ENCODE assay signal across 20 cellular contexts in the genomic region with DNA sequence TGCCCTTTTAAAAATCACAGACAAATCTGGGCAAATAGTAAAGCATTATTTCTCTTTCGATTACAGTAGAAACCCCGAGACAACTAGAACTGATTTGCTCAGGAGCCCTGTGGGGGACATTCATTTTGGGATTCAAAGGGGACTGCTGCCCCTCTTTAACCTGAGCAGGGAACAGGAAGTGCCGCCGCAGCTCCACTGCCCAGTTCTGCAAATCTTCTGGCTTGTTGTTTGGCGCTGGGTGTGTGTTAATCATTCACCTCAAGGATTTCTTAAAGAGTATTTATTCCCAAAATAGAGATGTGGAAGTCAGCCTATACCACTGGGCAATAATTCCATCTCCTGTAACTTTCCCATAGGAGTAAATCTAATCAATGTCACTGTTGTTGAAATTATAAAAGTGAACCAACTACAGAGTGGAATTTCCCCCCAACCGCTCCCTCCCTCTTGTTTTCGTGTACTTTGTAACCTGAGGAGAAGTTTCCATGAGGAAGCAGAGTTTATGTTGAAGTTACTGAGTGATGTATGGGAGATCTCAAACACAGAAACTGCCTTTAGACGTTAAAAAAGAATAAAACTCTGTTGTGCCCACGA.
DNase-seq lines count a peak whose midpoint lies in the region; ATAC-seq, FAIRE-seq and TF ChIP-seq lines count a peak whose summit lies in the region.
"Had no signal": no experiment of that assay in that cellular context is flagged by ENCODE, and none has a peak within 500 bp of the region (broad histone marks: within the 10 kb centered on the region; RNA-seq: fewer than 3 reads in every experiment).

No MANE protein-coding gene starts in this region.

- H3K4me3 ChIP-seq in A549 = peak overlapping the region; percentile 23; the same call in 1 of the 3 replicates
- H3K4me3 ChIP-seq: right atrium auricular region had no signal

- CTCF ChIA-PET in A549 (lab: Yijun Ruan, JAX) (interaction anchor here (0.6 kb wide), 1 partner anchor 28 kb away, joined by 3 read pairs; no protein-coding TSS in a partner anchor), GM10248 (lab: Yijun Ruan, JAX) (interaction anchor here (1.2 to 1.6 kb wide), 2 partner anchors 10 to 31 kb away, joined by 3 to 4 read pairs; no protein-coding TSS in a partner anchor)
- CTCF ChIA-PET in activated naive CD4-positive, alpha-beta T cell treated with anti-CD3 and anti-CD28 coated beads for 36 hours (lab: Charles Lee) = no interaction called here

- no peaks in the 10 kb centered on the region for H3K36me3 Mint-ChIP-seq in nephron (ENCODE audit: low read depth)
- H3K36me3 Mint-ChIP-seq in activated naive CD4-positive, alpha-beta T cell treated with anti-CD3 and anti-CD28 coated beads for 36 hours (ENCODE audit: low read depth) = no peaks in the 10 kb centered on the region

- H3K27ac ChIP-seq in A549 = peak overlapping the region; percentile 68 to 70
- H3K27ac ChIP-seq: right atrium auricular region, WERI-Rb-1 had no signal

- peak; percentile 43 to 79; a peak in 4 of 6 replicates for ATAC-seq in A549
- ATAC-seq: activated CD8-positive, alpha-beta T cell treated with anti-CD3 and anti-CD28 coated beads, Interleukin-2, amount 10 ng/mL, durations not matched to agents 7 days and 5 days; activated naive CD8-positive, alpha-beta T cell treated with anti-CD3 and anti-CD28 coated beads, Interleukin-2, amount 50 U/mL, for 24 hours; left cardiac atrium; naive thymus-derived CD8-positive, alpha-beta T cell had no signal

- H3K4me1 ChIP-seq in A549 = peaks cover 12% of the 10 kb centered on the region
- H3K4me1 ChIP-seq: right atrium auricular region had no signal

- H3K27ac Mint-ChIP-seq in nephron = peak overlapping the region; percentile 60 to 90 (median 79)
- no peak overlapping the region for H3K27ac Mint-ChIP-seq in activated naive CD4-positive, alpha-beta T cell treated with anti-CD3 and anti-CD28 coated beads for 36 hours
- H3K27ac Mint-ChIP-seq: activated CD8-positive, alpha-beta T cell treated with anti-CD3 and anti-CD28 coated beads, Interleukin-2, amount 10 ng/mL, durations not matched to agents 7 days and 5 days; activated naive CD8-positive, alpha-beta T cell treated with anti-CD3 and anti-CD28 coated beads, Interleukin-2, amount 50 U/mL, for 24 hours; activated T-helper 1 cell treated with anti-CD3 and anti-CD28 coated beads, Interleukin-12 subunit alpha, Interleukin-12 subunit beta, Interleukin-2, Interleukin-4 antibody, amounts not matched to agents 30 ng/mL and 10 ng/mL and 1 ng/mL, durations not matched to agents 14 hours and 24 hours and 36 hours; naive thymus-derived CD8-positive, alpha-beta T cell had no signal

- DNase-seq in A549 (ENCODE audit: low read depth in 1 of 2, low spot score in 1 of 2) (peak; percentile 18 to 24), HuH-7 (ENCODE audit: low spot score) (peak; percentile 51), glomerular visceral epithelial cell (ENCODE audit: extremely low spot score) (peak; percentile 4), GM10248 (ENCODE audit: extremely low spot score) (no peak)
- no peak for DNase-seq in NK-92 treated with Interleukin-12 subunit alpha and Interleukin-12 subunit beta, amount 100 ng/mL, for 24 hours (lab: John Stamatoyannopoulos, UW)
- no peak for DNase-seq in activated naive CD4-positive, alpha-beta T cell treated with anti-CD3 and anti-CD28 coated beads for 36 hours
- no peak for DNase-seq in activated T-cell treated with anti-CD3 and anti-CD28 coated beads, Interleukin-2, amount 50 U/mL, for 48 hours
- DNase-seq: activated CD8-positive, alpha-beta T cell treated with anti-CD3 and anti-CD28 coated beads, Interleukin-2, amount 10 ng/mL, durations not matched to agents 7 days and 5 days; activated naive CD8-positive, alpha-beta T cell treated with anti-CD3 and anti-CD28 coated beads, Interleukin-2, amount 50 U/mL, for 24 hours; caudate nucleus; effector CD4-positive, alpha-beta T cell; hippocampal formation; left cardiac atrium; naive thymus-derived CD8-positive, alpha-beta T cell; NCI-H2107; stimulated activated CD4-positive, alpha-beta T cell treated with anti-CD3 and anti-CD28 coated beads, Interleukin-1b, Interleukin-23, amount 100 ng/mL, for 48 hours; WERI-Rb-1 had no signal

- H3K4me3 Mint-ChIP-seq in nephron = peak overlapping the region in 1 of 3 experiments; percentile 20
- H3K4me3 Mint-ChIP-seq in activated naive CD4-positive, alpha-beta T cell treated with anti-CD3 and anti-CD28 coated beads for 36 hours = no peak overlapping the region
- H3K4me3 Mint-ChIP-seq: activated CD8-positive, alpha-beta T cell treated with anti-CD3 and anti-CD28 coated beads, Interleukin-2, amount 10 ng/mL, durations not matched to agents 7 days and 5 days; activated naive CD8-positive, alpha-beta T cell treated with anti-CD3 and anti-CD28 coated beads, Interleukin-2, amount 50 U/mL, for 24 hours; activated T-helper 1 cell treated with anti-CD3 and anti-CD28 coated beads, Interleukin-12 subunit alpha, Interleukin-12 subunit beta, Interleukin-2, Interleukin-4 antibody, amounts not matched to agents 30 ng/mL and 10 ng/mL and 1 ng/mL, durations not matched to agents 14 hours and 24 hours and 36 hours; naive thymus-derived CD8-positive, alpha-beta T cell had no signal

- POLR2A ChIA-PET in A549 (lab: Yijun Ruan, JAX) (no interaction called here), GM10248 (lab: Yijun Ruan, JAX) (no interaction called here)

- H3K9me3 ChIP-seq in A549 = no peaks in the 10 kb centered on the region
- H3K9me3 ChIP-seq: right atrium auricular region had no signal

- TF ChIP-seq POLR2A in A549 (IDR thresholded peaks at IDR 0.05; ENCODE audit: low read length) = no peak

- TF ChIP-seq CTCF in A549 (IDR thresholded peaks at IDR 0.05) (no peak), nephron (IDR thresholded peaks at IDR 0.05; ENCODE audit: unreplicated experiment in 3 of 3) (no peak), GM10248 (IDR thresholded peaks at IDR 0.05; ENCODE audit: control extremely low read depth, extremely low read depth, low read depth, missing control alignments) (no peak)

- H3K4me2 ChIP-seq in A549 = peak overlapping the region; percentile 69

- H3K9me3 Mint-ChIP-seq in nephron = peaks cover 2% of the 10 kb centered on the region
- no peaks in the 10 kb centered on the region for H3K9me3 Mint-ChIP-seq in activated naive CD4-positive, alpha-beta T cell treated with anti-CD3 and anti-CD28 coated beads for 36 hours
- H3K9me3 Mint-ChIP-seq: activated naive CD8-positive, alpha-beta T cell treated with anti-CD3 and anti-CD28 coated beads, Interleukin-2, amount 50 U/mL, for 24 hours; activated T-helper 1 cell treated with anti-CD3 and anti-CD28 coated beads, Interleukin-12 subunit alpha, Interleukin-12 subunit beta, Interleukin-2, Interleukin-4 antibody, amounts not matched to agents 30 ng/mL and 10 ng/mL and 1 ng/mL, durations not matched to agents 14 hours and 24 hours and 36 hours had no signal

- no peak for TF ChIP-seq RAD21 in A549 (conservative IDR thresholded peaks at IDR 0.05 in 1 of 2, IDR thresholded peaks at IDR 0.05 in 1 of 2)

- no peaks in the 10 kb centered on the region for H3K27me3 Mint-ChIP-seq in nephron (ENCODE audit: low read depth)
- no peaks in the 10 kb centered on the region for H3K27me3 Mint-ChIP-seq in activated naive CD4-positive, alpha-beta T cell treated with anti-CD3 and anti-CD28 coated beads for 36 hours (ENCODE audit: low read depth)
- H3K27me3 Mint-ChIP-seq: activated naive CD8-positive, alpha-beta T cell treated with anti-CD3 and anti-CD28 coated beads, Interleukin-2, amount 50 U/mL, for 24 hours had no signal

- no peak for FAIRE-seq in A549 (lab: Jason Lieb, UNC)

- intact Hi-C loops in activated naive CD4-positive, alpha-beta T cell treated with anti-CD3 and anti-CD28 coated beads for 36 hours (cut with micrococcal nuclease) = no loop called here

- 3% methylated on average over 9 of the region's 9 CpGs for WGBS in A549 (ENCODE audit: missing lambda C conversion rate)

- no peak for TF ChIP-seq EP300 in A549 (IDR thresholded peaks at IDR 0.05)

- peaks cover 15% of the 10 kb centered on the region for H3K4me1 Mint-ChIP-seq in nephron
- H3K4me1 Mint-ChIP-seq in activated naive CD4-positive, alpha-beta T cell treated with anti-CD3 and anti-CD28 coated beads for 36 hours (ENCODE audit: low read depth) = peaks cover 10% of the 10 kb centered on the region

TF ChIP-seq in A549, 52 proteins besides CTCF, POLR2A, EP300 and RAD21 (continues in another document):
- TF ChIP-seq MAZ (IDR thresholded peaks at IDR 0.05; ENCODE audit: borderline replicate concordance, low read depth, low read length) (no peak), EHMT2 (IDR thresholded peaks at IDR 0.05; ENCODE audit: low read depth) (no peak), POLR2AphosphoS2 (conservative IDR thresholded peaks at IDR 0.05; ENCODE audit: low read length) (no peak), BHLHE40 (IDR thresholded peaks at IDR 0.05; ENCODE audit: low read depth, low read length) (no peak), SREBF2 (IDR thresholded peaks at IDR 0.05) (no peak), ZFP36 (IDR thresholded peaks at IDR 0.05; ENCODE audit: borderline replicate concordance, partially characterized antibody) (no peak), ZNF302 (CRISPR knock-in tag; IDR thresholded peaks at IDR 0.05) (no peak), RNF2 (IDR thresholded peaks at IDR 0.05; ENCODE audit: borderline replicate concordance, low read depth) (no peak), HEYL (CRISPR knock-in tag; IDR thresholded peaks at IDR 0.05) (no peak), ZC3H11A (IDR thresholded peaks at IDR 0.05) (no peak), FOSB (CRISPR knock-in tag; IDR thresholded peaks at IDR 0.05) (no peak), NFE2L2 (conservative IDR thresholded peaks at IDR 0.05; ENCODE audit: low read length) (no peak)
- TF ChIP-seq, protein P1, sequence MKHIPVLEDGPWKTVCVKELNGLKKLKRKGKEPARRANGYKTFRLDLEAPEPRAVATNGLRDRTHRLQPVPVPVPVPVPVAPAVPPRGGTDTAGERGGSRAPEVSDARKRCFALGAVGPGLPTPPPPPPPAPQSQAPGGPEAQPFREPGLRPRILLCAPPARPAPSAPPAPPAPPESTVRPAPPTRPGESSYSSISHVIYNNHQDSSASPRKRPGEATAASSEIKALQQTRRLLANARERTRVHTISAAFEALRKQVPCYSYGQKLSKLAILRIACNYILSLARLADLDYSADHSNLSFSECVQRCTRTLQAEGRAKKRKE (CRISPR knock-in tag; IDR thresholded peaks at IDR 0.05; ENCODE audit: low read depth) = no peak
- TF ChIP-seq, protein P2, sequence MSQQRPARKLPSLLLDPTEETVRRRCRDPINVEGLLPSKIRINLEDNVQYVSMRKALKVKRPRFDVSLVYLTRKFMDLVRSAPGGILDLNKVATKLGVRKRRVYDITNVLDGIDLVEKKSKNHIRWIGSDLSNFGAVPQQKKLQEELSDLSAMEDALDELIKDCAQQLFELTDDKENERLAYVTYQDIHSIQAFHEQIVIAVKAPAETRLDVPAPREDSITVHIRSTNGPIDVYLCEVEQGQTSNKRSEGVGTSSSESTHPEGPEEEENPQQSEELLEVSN (IDR thresholded peaks at IDR 0.05; ENCODE audit: borderline replicate concordance, low read depth) = no peak

Comparison
In these comparisons a context has a peak if more than half of its experiments do, and no peak if none do; other contexts are left out.
1. DNase-seq: peak in A549 (2 of 2), HuH-7 (single experiment) and glomerular visceral epithelial cell (single experiment); none in NK-92 treated with Interleukin-12 subunit alpha and Interleukin-12 subunit beta, amount 100 ng/mL, for 24 hours (single experiment), GM10248 (single experiment), activated naive CD4-positive, alpha-beta T cell treated with anti-CD3 and anti-CD28 coated beads for 36 hours (single experiment) and activated T-cell treated with anti-CD3 and anti-CD28 coated beads, Interleukin-2, amount 50 U/mL, for 48 hours (0 of 2).